1 cellular context compared by ENCODE assay signal in genomic region chr11:7418061-7418460, GRCh38.
TF ChIP-seq lines count a peak whose summit lies in the region.

No MANE protein-coding gene starts in this region.

TF ChIP-seq in H1, 55 proteins besides CTCF, POLR2A, EP300 and RAD21 (continued from another document):
- TF ChIP-seq E2F6 (IDR thresholded peaks at IDR 0.05) (no peak), SP2 (IDR thresholded peaks at IDR 0.05; ENCODE audit: low read length) (no peak), BCL11A (IDR thresholded peaks at IDR 0.05; ENCODE audit: low read depth in 2 of 2, low read length in 2 of 2) (no peak)
TF ChIP-seq in H1: peak in this region for 0.
